In genomic region chr20:45254867-45255266, GRCh38 we compare ENCODE assay signal across 2 cellular contexts.
TF ChIP-seq lines count a peak whose summit lies in the region.

No MANE protein-coding gene starts in this region.

TF ChIP-seq in HCT116, 20 proteins besides CTCF, POLR2A, EP300 and RAD21:
- TF ChIP-seq CBX3 (IDR thresholded peaks at IDR 0.05; ENCODE audit: low read depth) = 0 out of 2 replicates have a peak, but pooled peaks have one; percentile 41
- no peak for TF ChIP-seq ZNF274 (IDR thresholded peaks at IDR 0.05; ENCODE audit: low read depth, low read length)
- TF ChIP-seq CEBPB (IDR thresholded peaks at IDR 0.05; ENCODE audit: low read depth) = peak; percentile 86

TF ChIP-seq in HepG2, 621 proteins besides CTCF, POLR2A, EP300 and RAD21:
- TF ChIP-seq ZBTB46 (CRISPR knock-in tag; IDR thresholded peaks at IDR 0.05; ENCODE audit: borderline replicate concordance) = 0 out of 2 replicates have a peak, but pooled peaks have one; percentile 32
- TF ChIP-seq CEBPG (CRISPR knock-in tag; IDR thresholded peaks at IDR 0.05) = peak; percentile 43
- peak; percentile 92 for TF ChIP-seq CEBPB (IDR thresholded peaks at IDR 0.05; ENCODE audit: borderline replicate concordance, low read depth, low read length)
- no peak for TF ChIP-seq FOXM1 (CRISPR knock-in tag; IDR thresholded peaks at IDR 0.05)
